9 cellular contexts compared by ENCODE assay signal in the genomic region with DNA sequence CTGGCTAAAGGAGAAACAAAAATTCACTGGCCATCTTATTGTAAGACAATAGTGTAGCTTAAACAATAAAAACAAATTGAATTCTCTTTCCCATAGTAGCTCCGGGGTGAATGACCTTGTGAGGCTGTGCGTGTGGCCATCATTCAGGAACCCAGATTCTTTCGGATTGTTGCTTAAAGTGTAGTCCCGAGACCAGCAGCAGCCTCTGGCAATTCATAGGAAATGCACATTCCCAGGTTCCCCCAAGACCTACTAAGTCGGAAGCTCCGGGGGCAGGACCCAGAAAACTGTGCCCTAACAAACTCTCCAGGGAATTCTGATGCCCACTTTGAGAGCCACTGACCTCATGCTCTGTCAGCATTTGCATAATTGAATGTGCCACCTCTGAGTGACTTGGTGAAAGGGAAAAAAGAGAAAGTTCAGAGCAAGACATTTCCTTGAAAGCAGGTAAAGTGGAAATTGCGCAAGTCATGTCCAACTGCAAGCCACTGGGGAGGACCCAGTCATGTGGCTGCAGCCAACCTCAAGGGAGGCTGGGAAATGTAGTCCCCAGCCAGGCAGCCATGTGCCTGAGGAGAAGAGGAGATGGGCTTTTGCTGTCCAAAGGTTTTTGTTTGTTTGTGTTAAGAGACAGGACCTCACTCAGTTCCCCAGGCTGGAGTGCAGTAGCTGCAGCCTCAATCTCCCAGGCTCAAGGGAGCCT. TPM values are rescaled to one million over a fixed set of nuclear protein-coding genes. Genes with fewer than 3 reads are reported as not detected.
A peak's percentile ranks its signal among the peaks of the same experiment; 100 is the strongest.
DNase-seq lines count a peak whose midpoint lies in the region; ATAC-seq and TF ChIP-seq lines count a peak whose summit lies in the region.
"Had no signal": no experiment of that assay in that cellular context is flagged by ENCODE, and none has a peak within 500 bp of the region (broad histone marks: within the 10 kb centered on the region; RNA-seq: fewer than 3 reads in every experiment).

No MANE protein-coding gene starts in this region.

- H3K36me3 Mint-ChIP-seq in GM23338 (ENCODE audit: low read depth): no peaks in the 10 kb centered on the region; the same call in 2 of the 3 replicates

- H3K36me3 ChIP-seq in GM23338 (ENCODE audit: insufficient read depth) (no peaks in the 10 kb centered on the region), mesendoderm (ENCODE audit: control insufficient read depth, insufficient read depth, low read length) (no peaks in the 10 kb centered on the region)

- peak overlapping the region; percentile 56 for H3K18ac ChIP-seq in mesendoderm (ENCODE audit: low read length)

- H3K27me3 ChIP-seq in GM23338 (ENCODE audit: insufficient read depth) (no peaks in the 10 kb centered on the region), mesendoderm (ENCODE audit: insufficient read depth, low read length, poor library complexity) (no peaks in the 10 kb centered on the region)

- no peaks in the 10 kb centered on the region for H3F3A ChIP-seq in GM23338 (replicated peaks; ENCODE audit: low read depth)

- peak overlapping the region; percentile 48 for H3K4me3 ChIP-seq in GM23338
- H3K4me3 ChIP-seq in mesendoderm (ENCODE audit: low read length): no peak overlapping the region

- ATAC-seq in GM23338: peak; percentile 95
- no peak for ATAC-seq in HG02798 (IDR thresholded peaks at IDR 0.05; ENCODE audit: poor library complexity, unreplicated experiment)
- ATAC-seq in GM19035 (IDR thresholded peaks at IDR 0.05; ENCODE audit: unreplicated experiment): no peak
- ATAC-seq in HG02642 (IDR thresholded peaks at IDR 0.05; ENCODE audit: poor library complexity, unreplicated experiment): no peak

- peak overlapping the region; percentile 59 for H3K56ac ChIP-seq in mesendoderm (ENCODE audit: low read length)

- H4K20me1 ChIP-seq in GM23338 (replicated peaks; ENCODE audit: insufficient read depth): no peaks in the 10 kb centered on the region

- H3K9me2 ChIP-seq in GM23338 (ENCODE audit: insufficient read depth): no peaks in the 10 kb centered on the region

- H3K4me1 ChIP-seq in GM23338 (ENCODE audit: insufficient read depth) (no peaks in the 10 kb centered on the region; the same call in none of the 2 replicates), mesendoderm (ENCODE audit: control insufficient read depth, low read depth, low read length) (no peaks in the 10 kb centered on the region)

- H3K27me3 Mint-ChIP-seq in GM23338 (ENCODE audit: insufficient read depth, low read depth, poor library complexity): peaks cover 2% of the 10 kb centered on the region

- no peaks in the 10 kb centered on the region for H3K79me1 ChIP-seq in mesendoderm (ENCODE audit: low read length)

- H3K9me3 Mint-ChIP-seq in GM23338: peaks cover 19% of the 10 kb centered on the region

- H3K4ac ChIP-seq in mesendoderm (ENCODE audit: low read depth, low read length): no peak overlapping the region

- no peak overlapping the region for H2BK5ac ChIP-seq in mesendoderm (ENCODE audit: low read length)

- peak overlapping the region; percentile 93 for H3K27ac Mint-ChIP-seq in GM23338

- peaks cover 6% of the 10 kb centered on the region for H3K4me1 Mint-ChIP-seq in GM23338

- H3K79me2 ChIP-seq in GM23338 (replicated peaks; ENCODE audit: insufficient read depth) (no peaks in the 10 kb centered on the region), mesendoderm (ENCODE audit: control insufficient read depth, insufficient read depth, low read length) (no peaks in the 10 kb centered on the region)

- peak overlapping the region; percentile 87 for H2AFZ ChIP-seq in GM23338

- H4K5ac ChIP-seq in mesendoderm (ENCODE audit: low read length): peak overlapping the region; percentile 81

- no peak overlapping the region for H3K27ac ChIP-seq in GM23338 (ENCODE audit: low read depth)
- no peak overlapping the region for H3K27ac ChIP-seq in mesendoderm (ENCODE audit: low read depth, low read length)
- H3K27ac ChIP-seq: KMS-11 had no signal

- no peak overlapping the region for H2AK5ac ChIP-seq in mesendoderm (ENCODE audit: low read length)

- no peak for TF ChIP-seq CTCF in GM23338 (conservative IDR thresholded peaks at IDR 0.05; ENCODE audit: low read depth in 2 of 2)

- peak overlapping the region; percentile 27 for H3K9ac ChIP-seq in mesendoderm (ENCODE audit: low read length)
- H3K9ac ChIP-seq: KMS-11 had no signal

- WGBS in mesendoderm (ENCODE audit: extremely low coverage, insufficient coverage, low lambda C conversion rate): no CpG with 5 or more reads among the region's 7 CpGs

- no peak overlapping the region for H2BK120ac ChIP-seq in mesendoderm (ENCODE audit: low read depth, low read length)

- H3K23ac ChIP-seq in mesendoderm (ENCODE audit: low read length): no peak overlapping the region

- DNase-seq in GM23338 (ENCODE audit: low spot score) (peak; percentile 82), NCI-H2227 (lab: John Stamatoyannopoulos, UW; ENCODE audit: unreplicated experiment) (peak; percentile 57), dermis blood vessel endothelial cell (peak; percentile 7), mesendoderm (peak; percentile 78), DMS79 treated with DMSO at 0.1 percent for 48 hours (lab: John Stamatoyannopoulos, UW) (no peak)

- peak overlapping the region; percentile 68 for H3K4me3 Mint-ChIP-seq in GM23338

- H2BK15ac ChIP-seq in mesendoderm (replicated peaks; ENCODE audit: low read depth): no peak overlapping the region

- peak overlapping the region; percentile 74 for H3K4me2 ChIP-seq in GM23338
- H3K4me2 ChIP-seq in mesendoderm (ENCODE audit: low read length): peak overlapping the region; percentile 13
- H3K4me2 ChIP-seq: KMS-11 had no signal

- H4K8ac ChIP-seq in mesendoderm (ENCODE audit: low read depth, low read length): peak overlapping the region; percentile 86

TF ChIP-seq in GM23338, 12 proteins besides CTCF, POLR2A, EP300 and RAD21:
- TF ChIP-seq JUNB (IDR thresholded peaks at IDR 0.05; ENCODE audit: unreplicated experiment): no peak
- TF ChIP-seq POLR2AphosphoS5 (IDR thresholded peaks at IDR 0.05; ENCODE audit: low read depth): peak; percentile 58; the same call in 1 of the 2 replicates
- TF ChIP-seq, protein P1, sequence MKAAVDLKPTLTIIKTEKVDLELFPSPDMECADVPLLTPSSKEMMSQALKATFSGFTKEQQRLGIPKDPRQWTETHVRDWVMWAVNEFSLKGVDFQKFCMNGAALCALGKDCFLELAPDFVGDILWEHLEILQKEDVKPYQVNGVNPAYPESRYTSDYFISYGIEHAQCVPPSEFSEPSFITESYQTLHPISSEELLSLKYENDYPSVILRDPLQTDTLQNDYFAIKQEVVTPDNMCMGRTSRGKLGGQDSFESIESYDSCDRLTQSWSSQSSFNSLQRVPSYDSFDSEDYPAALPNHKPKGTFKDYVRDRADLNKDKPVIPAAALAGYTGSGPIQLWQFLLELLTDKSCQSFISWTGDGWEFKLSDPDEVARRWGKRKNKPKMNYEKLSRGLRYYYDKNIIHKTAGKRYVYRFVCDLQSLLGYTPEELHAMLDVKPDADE (IDR thresholded peaks at IDR 0.05): peak; percentile 85
- TF ChIP-seq ZNF331 (CRISPR knock-in tag; IDR thresholded peaks at IDR 0.05; ENCODE audit: low read depth): no peak
- no peak for TF ChIP-seq STAT1 (IDR thresholded peaks at IDR 0.05; ENCODE audit: unreplicated experiment)

RNA-seq across cellular contexts. Expression of a gene that starts 50.7 kb away (rescaled TPM):
- total RNA-seq in GM23338 (2014; rRNA removed; shearing (Covaris generic)): 1.6 and 1.7 TPM in 2 replicates
- 0.44 and 0.80 TPM in 2 replicates for polyA plus RNA-seq in GM23338 (2016; fragmentation: Nextera tagmentation; extraction: Ambion mirVana)
- under 0.01 and 0.17 TPM in 2 replicates for total RNA-seq in dermis blood vessel endothelial cell
- polyA plus RNA-seq in mesendoderm (2013, experiment 1 of 2): 0.10 TPM
- polyA plus RNA-seq in mesendoderm (2013, experiment 2 of 2): 0.15 TPM

RNA-seq across cellular contexts. Expression of a gene that starts 54.8 kb away (rescaled TPM):
- total RNA-seq in GM23338 (2014; rRNA removed; shearing (Covaris generic)): 193 and 215 TPM in 2 replicates
- 143 and 148 TPM in 2 replicates for polyA plus RNA-seq in GM23338 (2016; fragmentation: Nextera tagmentation; extraction: Ambion mirVana)
- 154 and 372 TPM in 2 replicates for total RNA-seq in dermis blood vessel endothelial cell
- 240 TPM for polyA plus RNA-seq in mesendoderm (2013, experiment 1 of 2)
- polyA plus RNA-seq in mesendoderm (2013, experiment 2 of 2): 237 TPM
